ENCODE assay signal across 21 cellular contexts in genomic region chr14:98347686-98348085, GRCh38.
"Had no signal": no experiment of that assay in that cellular context is flagged by ENCODE, and none has a peak within 500 bp of the region (broad histone marks: within the 10 kb centered on the region; RNA-seq: fewer than 3 reads in every experiment).

No MANE protein-coding gene starts in this region.

- DNase-seq: cortex of kidney; effector memory CD8-positive, alpha-beta T cell; foreskin fibroblast; gastrocnemius medialis; head of caudate nucleus; kidney; natural killer cell; stimulated activated CD4-positive, alpha-beta T cell treated with anti-CD3 and anti-CD28 coated beads, Interleukin-12 subunit alpha, Interleukin-12 subunit beta, amount 100 ng/mL, for 4 hours; stimulated activated CD4-positive, alpha-beta T cell treated with anti-CD3 and anti-CD28 coated beads, Interleukin-1b, Interleukin-23, amount 100 ng/mL, for 48 hours; stimulated activated CD4-positive, alpha-beta T cell treated with anti-CD3 and anti-CD28 coated beads, Interleukin-4, amount 100 ng/mL, for 1 hour; stimulated activated CD8-positive, alpha-beta memory T cell treated with anti-CD3 and anti-CD28 coated beads, Interleukin-4, amount 100 ng/mL, for 48 hours; stimulated activated naive CD4-positive, alpha-beta T cell; stimulated activated naive CD8-positive, alpha-beta T cell treated with anti-CD3 and anti-CD28 coated beads, Interleukin-15, amount 100 ng/mL, for 72 hours; transverse colon; upper lobe of right lung; uterus had no signal

- H3K4me3 Mint-ChIP-seq: effector memory CD8-positive, alpha-beta T cell; memory B cell; natural killer cell; neural progenitor cell; stimulated activated naive CD8-positive, alpha-beta T cell treated with anti-CD3 and anti-CD28 coated beads, Interleukin-15, amount 100 ng/mL, for 72 hours had no signal

- H3K27ac Mint-ChIP-seq: memory B cell, natural killer cell, neural progenitor cell, progenitor cell of endocrine pancreas had no signal

- H3K27me3 Mint-ChIP-seq: effector memory CD8-positive, alpha-beta T cell; memory B cell; stimulated activated naive CD8-positive, alpha-beta T cell treated with anti-CD3 and anti-CD28 coated beads, Interleukin-15, amount 100 ng/mL, for 72 hours had no signal

- H3K36me3 Mint-ChIP-seq: memory B cell, natural killer cell, neural progenitor cell had no signal

- H3K9me3 Mint-ChIP-seq: effector memory CD8-positive, alpha-beta T cell; natural killer cell; stimulated activated naive CD8-positive, alpha-beta T cell treated with anti-CD3 and anti-CD28 coated beads, Interleukin-15, amount 100 ng/mL, for 72 hours had no signal

- ATAC-seq: effector memory CD8-positive, alpha-beta T cell; gastrocnemius medialis; left lobe of liver; natural killer cell; sciatic nerve; stimulated activated naive CD8-positive, alpha-beta T cell treated with anti-CD3 and anti-CD28 coated beads, Interleukin-15, amount 100 ng/mL, for 72 hours; upper lobe of right lung had no signal

- H3K4me1 Mint-ChIP-seq: memory B cell, natural killer cell had no signal
